In the genomic region with DNA sequence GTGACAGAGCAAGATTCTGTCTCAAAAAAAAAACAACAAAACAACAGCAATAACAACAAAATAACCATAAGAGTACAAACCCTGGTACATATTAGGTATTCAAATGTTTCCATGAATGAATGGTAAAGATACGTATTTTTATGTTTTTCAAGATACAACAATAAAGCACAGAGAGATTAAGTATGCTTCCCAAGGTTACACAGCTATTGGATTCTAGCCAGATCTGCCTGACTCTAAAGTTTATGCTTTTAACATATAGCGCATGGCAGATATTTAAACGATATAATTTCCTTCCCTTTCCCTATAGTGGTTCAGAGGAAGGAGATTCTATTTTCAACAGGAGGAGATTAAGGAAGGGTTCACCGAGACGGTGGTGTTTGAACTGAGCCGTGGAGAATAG, we compare ENCODE assay signal across 25 cellular contexts. TPM values are rescaled to one million over a fixed set of nuclear protein-coding genes. Genes with fewer than 3 reads are reported as not detected.
"Had no signal": no experiment of that assay in that cellular context is flagged by ENCODE, and none has a peak within 500 bp of the region (broad histone marks: within the 10 kb centered on the region; RNA-seq: fewer than 3 reads in every experiment).

No MANE protein-coding gene starts in this region.

- H3K4me3 ChIP-seq: MG63 had no signal

- H3K27me3 Mint-ChIP-seq: IgD-negative memory B cell had no signal

- H3K36me3 Mint-ChIP-seq: T-cell had no signal

- H3K27ac ChIP-seq: RWPE1 had no signal

- FAIRE-seq: HepG2 had no signal

- DNase-seq: KBM-7, MG63, NCI-H1092, NCI-H1105 treated with DMSO at 0.1 percent for 48 hours, NCI-H1417 treated with DMSO at 0.1 percent for 48 hours, NCI-H1694 treated with DMSO at 0.1 percent for 48 hours, NCI-H1930, NCI-H2081, NCI-H2107, NCI-H2227 treated with DMSO at 0.1 percent for 48 hours, NCI-H774, PC-3, SHP77, SK-N-SH, SW 1271, T-cell had no signal

- H3K27me3 ChIP-seq: MG63 had no signal

- H3K9ac ChIP-seq: SK-N-SH had no signal

- H3K9me3 ChIP-seq: MG63, SK-N-SH had no signal

- H3K9me3 Mint-ChIP-seq: IgD-negative memory B cell, T-cell had no signal

- ATAC-seq: Panc1, PC-3, T-cell had no signal

- H3K36me3 ChIP-seq: MG63 had no signal

- H3K4me2 ChIP-seq: SK-N-SH had no signal

- H3K27ac Mint-ChIP-seq: IgD-negative memory B cell, T-cell had no signal

- H3K4me3 Mint-ChIP-seq: IgD-negative memory B cell, T-cell had no signal

RNA-seq across cellular contexts. Expression of gene RNU5D-1, which starts 25.5 kb away (rescaled TPM):
- total RNA-seq: HT1080, LHCN-M2, NCI-H460, OCI-LY7, PC-3, SK-MEL-5 had no signal
- polyA plus RNA-seq: HepG2, IgD-negative memory B cell, SK-N-SH had no signal

RNA-seq across cellular contexts. Expression of gene ARMH1, which starts 31.0 kb away (rescaled TPM):
- total RNA-seq: HepG2, HT1080, LHCN-M2 had no signal
